In genomic region chr1:228102791-228103620, GRCh38 we compare ENCODE assay signal across 1 cellular context.
A peak's percentile ranks its signal among the peaks of the same experiment; 100 is the strongest.
TF ChIP-seq lines count a peak whose summit lies in the region.

TSS of gene C1orf35 (minus strand) at chr1:228103325. CDS start at chr1:228103227, 98 bp downstream.

TF ChIP-seq in HepG2, 621 proteins besides CTCF, POLR2A, EP300 and RAD21 (continued from another document and continues in another):
- TF ChIP-seq AFF4 (CRISPR knock-in tag; IDR thresholded peaks at IDR 0.05) (no peak), ZNF180 (CRISPR knock-in tag; IDR thresholded peaks at IDR 0.05; ENCODE audit: borderline replicate concordance, low read depth) (no peak), ZNF644 (CRISPR knock-in tag; IDR thresholded peaks at IDR 0.05; ENCODE audit: low read depth) (no peak), ZSCAN5A (CRISPR knock-in tag; IDR thresholded peaks at IDR 0.05; ENCODE audit: borderline replicate concordance) (0 out of 2 replicates have a peak, but pooled peaks have one; percentile 51), ISX (CRISPR knock-in tag; conservative IDR thresholded peaks at IDR 0.05) (no peak), XBP1 (CRISPR knock-in tag; IDR thresholded peaks at IDR 0.05) (0 out of 2 replicates have a peak, but pooled peaks have one; percentile 26), MXI1 (IDR thresholded peaks at IDR 0.05; ENCODE audit: borderline replicate concordance, low read depth, low read length) (peak; percentile 57; the same call in 1 of the 3 replicates), MTERF4 (CRISPR knock-in tag; IDR thresholded peaks at IDR 0.05) (no peak), ZNF670 (CRISPR knock-in tag; IDR thresholded peaks at IDR 0.05; ENCODE audit: borderline replicate concordance) (0 out of 2 replicates have a peak, but pooled peaks have one; percentile 36), SOX5 (CRISPR knock-in tag; IDR thresholded peaks at IDR 0.05; ENCODE audit: borderline replicate concordance) (peak; percentile 15; the same call in 1 of the 2 replicates), ARID2 (CRISPR knock-in tag; IDR thresholded peaks at IDR 0.05; ENCODE audit: borderline replicate concordance) (no peak), NAIF1 (CRISPR knock-in tag; IDR thresholded peaks at IDR 0.05; ENCODE audit: borderline replicate concordance) (0 out of 2 replicates have a peak, but pooled peaks have one; percentile 43), ZFP62 (CRISPR knock-in tag; IDR thresholded peaks at IDR 0.05) (no peak), ZNF543 (CRISPR knock-in tag; IDR thresholded peaks at IDR 0.05) (peak; percentile 77), ATF4 (CRISPR knock-in tag; IDR thresholded peaks at IDR 0.05) (peak in 1 of 2 experiments; percentile 65; a peak in 1 of 4 replicates), ZNF556 (CRISPR knock-in tag; IDR thresholded peaks at IDR 0.05; ENCODE audit: borderline replicate concordance) (peak; percentile 57), BRD4 (CRISPR knock-in tag; IDR thresholded peaks at IDR 0.05) (peak; percentile 57), ZNF83 (CRISPR knock-in tag; IDR thresholded peaks at IDR 0.05; ENCODE audit: borderline replicate concordance) (no peak), TFE3 (CRISPR knock-in tag; IDR thresholded peaks at IDR 0.05) (peak; percentile 78), THAP8 (CRISPR knock-in tag; IDR thresholded peaks at IDR 0.05; ENCODE audit: borderline replicate concordance) (no peak), CENPBD1 (CRISPR knock-in tag; IDR thresholded peaks at IDR 0.05; ENCODE audit: borderline replicate concordance, low read depth) (no peak), ATF5 (CRISPR knock-in tag; IDR thresholded peaks at IDR 0.05; ENCODE audit: low read depth) (peak; percentile 74; the same call in 1 of the 2 replicates), ZNF512B (CRISPR knock-in tag; IDR thresholded peaks at IDR 0.05; ENCODE audit: borderline replicate concordance) (no peak), ZNF235 (CRISPR knock-in tag; IDR thresholded peaks at IDR 0.05; ENCODE audit: borderline replicate concordance) (peak; percentile 77; the same call in 1 of the 2 replicates), ZNF674 (CRISPR knock-in tag; IDR thresholded peaks at IDR 0.05; ENCODE audit: low read depth) (no peak), MXD3 (CRISPR knock-in tag; IDR thresholded peaks at IDR 0.05) (peak; percentile 92), ARHGAP35 (CRISPR knock-in tag; IDR thresholded peaks at IDR 0.05; ENCODE audit: borderline replicate concordance) (peak; percentile 93), POLR2AphosphoS5 (IDR thresholded peaks at IDR 0.05; ENCODE audit: low read depth, low read length) (peak; percentile 66), ZMAT3 (CRISPR knock-in tag; conservative IDR thresholded peaks at IDR 0.05) (0 out of 2 replicates have a peak, but pooled peaks have one; percentile 68), ZNF142 (CRISPR knock-in tag; IDR thresholded peaks at IDR 0.05) (no peak), MAFK (conservative IDR thresholded peaks at IDR 0.05 in 1 of 2, IDR thresholded peaks at IDR 0.05 in 1 of 2; ENCODE audit: low read length in 2 of 2) (no peak)
